21 cellular contexts compared by ENCODE assay signal in genomic region chr15:63040509-63040908, GRCh38. TPM values are rescaled to one million over a fixed set of nuclear protein-coding genes. Genes with fewer than 3 reads are reported as not detected.
DNase-seq lines count a peak whose midpoint lies in the region; ATAC-seq and TF ChIP-seq lines count a peak whose summit lies in the region.
"Had no signal": no experiment of that assay in that cellular context is flagged by ENCODE, and none has a peak within 500 bp of the region (broad histone marks: within the 10 kb centered on the region; RNA-seq: fewer than 3 reads in every experiment).

No MANE protein-coding gene starts in this region.

- 75 to 83% (median 79%) methylated on average over 6 of the region's 6 CpGs for WGBS in heart left ventricle, 4 donors

- H3K36me3 ChIP-seq in heart left ventricle (peaks cover 0 to 17% (median 6%) of the 10 kb centered on the region in 9 donors), osteoblast (ENCODE audit: insufficient read depth, low read length) (peaks cover 25% of the 10 kb centered on the region), uterus (no peaks in the 10 kb centered on the region)
- H3K36me3 ChIP-seq: BLaER1 treated with 17β-estradiol and CSF1 and Interleukin-3, amounts not matched to agents 10 nM and 100 nM had no signal

- H3K4me1 ChIP-seq in heart left ventricle (peaks cover 0 to 28% (median 7%) of the 10 kb centered on the region in 12 donors), osteoblast (ENCODE audit: insufficient read depth, low read length) (peaks cover 15% of the 10 kb centered on the region), uterus (no peaks in the 10 kb centered on the region)

- peak overlapping the region in 11 of 12 donors; percentile 86 to 99 (median 96) for H3K27ac ChIP-seq in heart left ventricle
- H3K27ac ChIP-seq in osteoblast (ENCODE audit: low read depth, low read length) = no peak overlapping the region
- H3K27ac ChIP-seq in uterus = peak overlapping the region; percentile 97 to 98
- H3K27ac ChIP-seq: BLaER1 treated with 17β-estradiol and CSF1 and Interleukin-3, amounts not matched to agents 10 nM and 100 nM had no signal

- ATAC-seq in heart left ventricle (no peak), left ventricle myocardium superior (no peak), HG03097 (IDR thresholded peaks at IDR 0.05; ENCODE audit: low FRiP score, unreplicated experiment) (no peak)
- ATAC-seq: A549; activated CD8-positive, alpha-beta memory T cell treated with anti-CD3 and anti-CD28 coated beads, Interleukin-2, amount 10 ng/mL, durations not matched to agents 7 days and 5 days; activated naive CD4-positive, alpha-beta T cell treated with anti-CD3 and anti-CD28 coated beads, Interleukin-2, amount 50 U/mL, for 72 hours; left colon; stimulated activated naive CD8-positive, alpha-beta T cell treated with anti-CD3 and anti-CD28 coated beads, Interleukin-15, amount 100 ng/mL, for 72 hours had no signal

- H3K79me2 ChIP-seq in osteoblast (ENCODE audit: insufficient read depth, low read length) = peaks cover 29% of the 10 kb centered on the region

- no peak overlapping the region for H3K4me2 ChIP-seq in osteoblast (ENCODE audit: insufficient read depth, low read length)
- H3K4me2 ChIP-seq: BLaER1 treated with 17β-estradiol and CSF1 and Interleukin-3, amounts not matched to agents 10 nM and 100 nM had no signal

- no peak for DNase-seq in heart left ventricle
- no peak for DNase-seq in left ventricle myocardium superior
- DNase-seq in epithelial cell of esophagus (ENCODE audit: low read depth) = peak; percentile 86
- DNase-seq in osteoblast (ENCODE audit: insufficient read length, low spot score, missing footprints) = peak; percentile 65
- DNase-seq in uterus = no peak
- no peak for DNase-seq in germinal center (ENCODE audit: low spot score)
- no peak for DNase-seq in NCI-H345 (lab: John Stamatoyannopoulos, UW)
- DNase-seq: activated CD4-positive, alpha-beta T cell treated with anti-CD3 and anti-CD28 coated beads for 4 hours; activated CD8-positive, alpha-beta memory T cell treated with anti-CD3 and anti-CD28 coated beads, Interleukin-2, amount 10 ng/mL, durations not matched to agents 7 days and 5 days; cortex of kidney; KBM-7; left colon; NCI-H1694; NCI-H748 treated with DMSO at 0.1 percent for 48 hours; SIG-M5; stimulated activated CD4-positive, alpha-beta T cell treated with anti-CD3 and anti-CD28 coated beads, Interleukin-4, amount 100 ng/mL, for 4 hours; stimulated activated naive CD8-positive, alpha-beta T cell treated with anti-CD3 and anti-CD28 coated beads, Interleukin-15, amount 100 ng/mL, for 72 hours had no signal

- H3K9me3 ChIP-seq in heart left ventricle = no peaks in the 10 kb centered on the region
- no peaks in the 10 kb centered on the region for H3K9me3 ChIP-seq in osteoblast (ENCODE audit: low read depth, low read length)
- no peaks in the 10 kb centered on the region for H3K9me3 ChIP-seq in uterus

- H2AFZ ChIP-seq in osteoblast (ENCODE audit: low read length) = no peak overlapping the region

- TF ChIP-seq CTCF in heart left ventricle (IDR thresholded peaks at IDR 0.05) = no peak
- no peak for TF ChIP-seq CTCF in epithelial cell of esophagus (IDR thresholded peaks at IDR 0.05; ENCODE audit: insufficient read depth, low read depth, low read length, missing control alignments)
- TF ChIP-seq CTCF in osteoblast (IDR thresholded peaks at IDR 0.05; ENCODE audit: extremely low read depth, low read depth, low read length) = no peak
- no peak for TF ChIP-seq CTCF in uterus (IDR thresholded peaks at IDR 0.05)

- H3K4me3 ChIP-seq in heart left ventricle = no peak overlapping the region
- H3K4me3 ChIP-seq in epithelial cell of esophagus (ENCODE audit: low read length) = no peak overlapping the region
- no peak overlapping the region for H3K4me3 ChIP-seq in osteoblast (ENCODE audit: insufficient read depth, low read length)
- no peak overlapping the region for H3K4me3 ChIP-seq in uterus
- H3K4me3 ChIP-seq: A549; BLaER1 treated with 17β-estradiol and CSF1 and Interleukin-3, amounts not matched to agents 10 nM and 100 nM had no signal

- H4K20me1 ChIP-seq in osteoblast (ENCODE audit: insufficient read depth, low read length) = peaks cover 24% of the 10 kb centered on the region

- intact Hi-C loops in heart left ventricle (cut with DNase I) (loop anchor here (2.0 to 10.0 kb wide), 12 partner anchors 38 to 258 kb away; no protein-coding TSS in a partner anchor), left ventricle myocardium superior (cut with micrococcal nuclease) (loop anchor here (10.0 kb wide), 1 partner anchor 196 kb away; no protein-coding TSS in a partner anchor), uterus (cut with DNase I; ENCODE audit: low total_unique reads) (no loop called here)

- peaks cover 0 to 52% (median 0%) of the 10 kb centered on the region in 9 donors for H3K27me3 ChIP-seq in heart left ventricle
- no peaks in the 10 kb centered on the region for H3K27me3 ChIP-seq in osteoblast (ENCODE audit: insufficient read depth, low read length)
- H3K27me3 ChIP-seq in uterus = no peaks in the 10 kb centered on the region

- no peak for TF ChIP-seq POLR2A in heart left ventricle (IDR thresholded peaks at IDR 0.05)
- no peak for TF ChIP-seq POLR2A in uterus (IDR thresholded peaks at IDR 0.05)

RNA-seq across cellular contexts. Expression of gene TPM1, which starts 2.0 kb away (rescaled TPM):
- total RNA-seq in heart left ventricle (over 10,000 TPM in 7 of 9 donors, 1,000 to 10,000 TPM in 2; 9,722 to 18,689 (median 13,330) TPM), left ventricle myocardium superior (14,056 TPM), osteoblast (1,563 and 1,708 TPM in 2 replicates), uterus (1,000 to 10,000 TPM in 2 of 4 donors, 100 to 1,000 TPM in 2; 622 to 1,998 (median 1,003) TPM)
- polyA plus RNA-seq in heart left ventricle = over 10,000 TPM; 13,651 to 16,217 TPM

Comparison
In these comparisons a context has a peak if more than half of its experiments do, and no peak if none do; other contexts are left out.
1. DNase-seq: peak in epithelial cell of esophagus (single experiment) and osteoblast (single experiment); none in heart left ventricle (0 of 5), left ventricle myocardium superior (single experiment), uterus (0 of 2), germinal center (single experiment) and NCI-H345 (single experiment).